In genomic region chr11:6653055-6653454, GRCh38 we compare ENCODE assay signal across 30 cellular contexts.
"Had no signal": no experiment of that assay in that cellular context is flagged by ENCODE, and none has a peak within 500 bp of the region (broad histone marks: within the 10 kb centered on the region; RNA-seq: fewer than 3 reads in every experiment).

No MANE protein-coding gene starts in this region.

- H3K27ac Mint-ChIP-seq: activated naive CD4-positive, alpha-beta T cell treated with anti-CD3 and anti-CD28 coated beads, Interleukin-2, amount 10 ng/mL, durations not matched to agents 7 days and 5 days; activated naive CD8-positive, alpha-beta T cell treated with anti-CD3 and anti-CD28 coated beads, Interleukin-2, amount 10 ng/mL, durations not matched to agents 7 days and 5 days; activated T-cell treated with anti-CD3 and anti-CD28 coated beads, Interleukin-2, amount 50 U/mL, for 24 hours; effector memory CD8-positive, alpha-beta T cell; T-helper 2 cell treated with Interferon-gamma antibody and Interleukin-4, amounts not matched to agents 5 μg/mL and 100 μg/mL, for 36 hours; type B pancreatic cell had no signal

- H3K4me3 Mint-ChIP-seq: activated naive CD4-positive, alpha-beta T cell treated with anti-CD3 and anti-CD28 coated beads, Interleukin-2, amount 10 ng/mL, durations not matched to agents 7 days and 5 days; activated naive CD8-positive, alpha-beta T cell treated with anti-CD3 and anti-CD28 coated beads, Interleukin-2, amount 10 ng/mL, durations not matched to agents 7 days and 5 days; activated T-cell treated with anti-CD3 and anti-CD28 coated beads, Interleukin-2, amount 50 U/mL, for 24 hours; effector memory CD8-positive, alpha-beta T cell; neural crest cell; T-helper 2 cell treated with Interferon-gamma antibody and Interleukin-4, amounts not matched to agents 5 μg/mL and 100 μg/mL, for 36 hours; type B pancreatic cell had no signal

- H3K36me3 Mint-ChIP-seq: activated naive CD4-positive, alpha-beta T cell treated with anti-CD3 and anti-CD28 coated beads, Interleukin-2, amount 10 ng/mL, durations not matched to agents 7 days and 5 days; type B pancreatic cell had no signal

- H3K27me3 ChIP-seq: gastroesophageal sphincter, pancreas had no signal

- H3K4me3 ChIP-seq: gastroesophageal sphincter, mucosa of descending colon, pancreas, prostate gland, skin epidermis, thoracic aorta had no signal

- H3K9me3 ChIP-seq: gastroesophageal sphincter, mucosa of descending colon, pancreas, prostate gland, thoracic aorta had no signal

- DNase-seq: activated CD4-positive, alpha-beta T cell treated with anti-CD3 and anti-CD28 coated beads for 4 hours; activated CD4-positive, alpha-beta T cell treated with anti-CD3 and anti-CD28 coated beads, Interleukin-2, amount 50 U/mL, for 4 hours; activated CD8-positive, alpha-beta memory T cell treated with anti-CD3 and anti-CD28 coated beads for 24 hours; activated CD8-positive, alpha-beta memory T cell treated with anti-CD3 and anti-CD28 coated beads, Interleukin-2, amount 50 U/mL, for 48 hours; activated gamma-delta T cell; activated naive CD4-positive, alpha-beta T cell treated with anti-CD3 and anti-CD28 coated beads, Interleukin-2, amount 10 ng/mL, durations not matched to agents 7 days and 5 days; activated naive CD8-positive, alpha-beta T cell treated with anti-CD3 and anti-CD28 coated beads, Interleukin-2, amount 10 ng/mL, durations not matched to agents 7 days and 5 days; activated T-cell treated with anti-CD3 and anti-CD28 coated beads, Interleukin-2, amount 50 U/mL, for 24 hours; brain microvascular endothelial cell; cortex of kidney; effector memory CD8-positive, alpha-beta T cell; erythroblast; hippocampal formation; left cardiac atrium; left ventricle myocardium superior; mucosa of descending colon; nucleus accumbens; pancreas; retina; stimulated activated CD4-positive, alpha-beta T cell treated with anti-CD3 and anti-CD28 coated beads, Interleukin-12 subunit alpha, Interleukin-12 subunit beta, amount 100 ng/mL, for 4 hours; stimulated activated CD4-positive, alpha-beta T cell treated with anti-CD3 and anti-CD28 coated beads, Interleukin-4, amount 100 ng/mL, for 1 hour; stimulated activated naive CD8-positive, alpha-beta T cell treated with anti-CD3 and anti-CD28 coated beads, Interleukin-15, Interleukin-2, amounts not matched to agents 100 U/mL and 50 U/mL, for 24 hours had no signal

- H3K4me1 ChIP-seq: pancreas, prostate gland had no signal

- H3K36me3 ChIP-seq: brain microvascular endothelial cell, gastroesophageal sphincter, pancreas, prostate gland, thoracic aorta had no signal

- ATAC-seq: effector memory CD8-positive, alpha-beta T cell; gastroesophageal sphincter; left cardiac atrium; left ventricle myocardium superior; mucosa of descending colon; pancreas; sciatic nerve; stimulated activated naive CD8-positive, alpha-beta T cell treated with anti-CD3 and anti-CD28 coated beads, Interleukin-15, Interleukin-2, amounts not matched to agents 100 U/mL and 50 U/mL, for 24 hours had no signal

- H3K27ac ChIP-seq: brain microvascular endothelial cell, pancreas, prostate gland had no signal

- H3K9me3 Mint-ChIP-seq: activated naive CD4-positive, alpha-beta T cell treated with anti-CD3 and anti-CD28 coated beads, Interleukin-2, amount 10 ng/mL, durations not matched to agents 7 days and 5 days; activated naive CD8-positive, alpha-beta T cell treated with anti-CD3 and anti-CD28 coated beads, Interleukin-2, amount 10 ng/mL, durations not matched to agents 7 days and 5 days; activated T-cell treated with anti-CD3 and anti-CD28 coated beads, Interleukin-2, amount 50 U/mL, for 24 hours; effector memory CD8-positive, alpha-beta T cell; neural crest cell; T-helper 2 cell treated with Interferon-gamma antibody and Interleukin-4, amounts not matched to agents 5 μg/mL and 100 μg/mL, for 36 hours; type B pancreatic cell had no signal
